Comparison of ENCODE assay signal across 38 cellular contexts in the genomic region with DNA sequence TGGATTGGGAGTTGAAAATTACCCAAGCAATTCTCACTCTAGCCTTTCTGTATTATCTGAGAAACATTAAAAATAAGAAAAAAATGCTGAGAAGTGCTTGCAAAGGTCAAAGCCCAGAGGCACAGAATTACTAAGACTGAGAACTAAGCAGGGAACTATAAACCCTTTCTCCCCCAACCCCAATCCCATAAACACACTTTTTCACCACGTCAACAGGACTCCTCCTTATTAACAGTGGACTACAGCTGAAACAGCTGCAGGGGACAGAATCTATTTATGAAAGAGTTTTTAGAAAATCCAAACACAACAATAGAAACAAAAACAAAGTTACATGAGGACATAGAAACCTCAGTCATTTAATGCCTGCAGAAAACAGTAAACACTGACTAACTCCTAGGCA.
"Had no signal": no experiment of that assay in that cellular context is flagged by ENCODE, and none has a peak within 500 bp of the region (broad histone marks: within the 10 kb centered on the region; RNA-seq: fewer than 3 reads in every experiment).

No MANE protein-coding gene starts in this region.

- H3K27me3 ChIP-seq: cardiac muscle cell, Peyer's patch, SJSA1 had no signal

- H3K36me3 ChIP-seq: cardiac muscle cell, Peyer's patch, SJSA1, WERI-Rb-1 had no signal

- H3K4me1 ChIP-seq: Peyer's patch, SJSA1 had no signal

- H3K4me3 Mint-ChIP-seq: activated CD4-positive, alpha-beta memory T cell treated with anti-CD3 and anti-CD28 coated beads, Interleukin-2, amount 10 ng/mL, durations not matched to agents 7 days and 5 days; activated CD8-positive, alpha-beta memory T cell treated with anti-CD3 and anti-CD28 coated beads, Interleukin-2, amount 10 ng/mL, durations not matched to agents 7 days and 5 days; activated naive CD4-positive, alpha-beta T cell treated with anti-CD3 and anti-CD28 coated beads, Interleukin-2, amount 10 ng/mL, durations not matched to agents 7 days and 5 days; activated naive CD8-positive, alpha-beta T cell; activated naive CD8-positive, alpha-beta T cell treated with anti-CD3 and anti-CD28 coated beads, Interleukin-2, amount 50 U/mL, for 24 hours; central memory CD8-positive, alpha-beta T cell had no signal

- H3K27ac Mint-ChIP-seq: activated CD4-positive, alpha-beta memory T cell treated with anti-CD3 and anti-CD28 coated beads, Interleukin-2, amount 10 ng/mL, durations not matched to agents 7 days and 5 days; activated CD8-positive, alpha-beta memory T cell treated with anti-CD3 and anti-CD28 coated beads, Interleukin-2, amount 10 ng/mL, durations not matched to agents 7 days and 5 days; activated naive CD4-positive, alpha-beta T cell treated with anti-CD3 and anti-CD28 coated beads, Interleukin-2, amount 10 ng/mL, durations not matched to agents 7 days and 5 days; activated naive CD8-positive, alpha-beta T cell; activated naive CD8-positive, alpha-beta T cell treated with anti-CD3 and anti-CD28 coated beads, Interleukin-2, amount 50 U/mL, for 24 hours had no signal

- H3K36me3 Mint-ChIP-seq: activated CD8-positive, alpha-beta memory T cell treated with anti-CD3 and anti-CD28 coated beads, Interleukin-2, amount 10 ng/mL, durations not matched to agents 7 days and 5 days; activated naive CD4-positive, alpha-beta T cell treated with anti-CD3 and anti-CD28 coated beads, Interleukin-2, amount 10 ng/mL, durations not matched to agents 7 days and 5 days; activated naive CD8-positive, alpha-beta T cell had no signal

- H3K27ac ChIP-seq: cardiac muscle cell, Peyer's patch, SJSA1, WERI-Rb-1 had no signal

- H3K4me2 ChIP-seq: SK-N-SH had no signal

- H3K4me3 ChIP-seq: cardiac muscle cell, Peyer's patch, SJSA1 had no signal

- H3K9ac ChIP-seq: SK-N-SH had no signal

- ATAC-seq: activated CD8-positive, alpha-beta memory T cell treated with anti-CD3 and anti-CD28 coated beads, Interleukin-2, amount 10 ng/mL, durations not matched to agents 7 days and 5 days; activated naive CD8-positive, alpha-beta T cell treated with anti-CD3 and anti-CD28 coated beads, Interleukin-2, amount 50 U/mL, for 24 hours had no signal

- H3K27me3 Mint-ChIP-seq: activated CD4-positive, alpha-beta memory T cell treated with anti-CD3 and anti-CD28 coated beads, Interleukin-2, amount 10 ng/mL, durations not matched to agents 7 days and 5 days; activated CD8-positive, alpha-beta memory T cell treated with anti-CD3 and anti-CD28 coated beads, Interleukin-2, amount 10 ng/mL, durations not matched to agents 7 days and 5 days; activated naive CD4-positive, alpha-beta T cell treated with anti-CD3 and anti-CD28 coated beads, Interleukin-2, amount 10 ng/mL, durations not matched to agents 7 days and 5 days; activated naive CD8-positive, alpha-beta T cell; activated naive CD8-positive, alpha-beta T cell treated with anti-CD3 and anti-CD28 coated beads, Interleukin-2, amount 50 U/mL, for 24 hours; central memory CD8-positive, alpha-beta T cell had no signal

- H3K9me3 ChIP-seq: Peyer's patch, SJSA1, SK-N-SH had no signal

- DNase-seq: activated CD4-positive, alpha-beta memory T cell treated with anti-CD3 and anti-CD28 coated beads, Interleukin-2, amount 10 ng/mL, durations not matched to agents 7 days and 5 days; activated CD4-positive, alpha-beta T cell treated with anti-CD3 and anti-CD28 coated beads for 1 hour; activated CD4-positive, alpha-beta T cell treated with anti-CD3 and anti-CD28 coated beads for 48 hours; activated CD4-positive, CD25-positive, alpha-beta regulatory T cell; activated CD8-positive, alpha-beta memory T cell treated with anti-CD3 and anti-CD28 coated beads for 24 hours; activated CD8-positive, alpha-beta memory T cell treated with anti-CD3 and anti-CD28 coated beads, Interleukin-2, amount 10 ng/mL, durations not matched to agents 7 days and 5 days; activated CD8-positive, alpha-beta memory T cell treated with anti-CD3 and anti-CD28 coated beads, Interleukin-2, amount 50 U/mL, for 48 hours; activated effector memory CD4-positive, alpha-beta T cell treated with Interleukin-2 at 50 U/mL for 16 hours; activated naive CD4-positive, alpha-beta T cell treated with anti-CD3 and anti-CD28 coated beads, Interleukin-2, amount 10 ng/mL, durations not matched to agents 7 days and 5 days; activated naive CD8-positive, alpha-beta T cell treated with anti-CD3 and anti-CD28 coated beads, Interleukin-2, amount 50 U/mL, for 24 hours; activated T-cell treated with anti-CD3 and anti-CD28 coated beads, Interleukin-2, amount 50 U/mL, for 48 hours; anterior cingulate cortex; Kasumi-1; KG1; NCI-H1092 treated with DMSO at 0.1 percent for 48 hours; NCI-H1417; NCI-H146; NCI-H187 treated with DMSO at 0.1 percent for 48 hours; NCI-H2081; NCI-H2171 treated with DMSO at 0.1 percent for 48 hours; NCI-H2227 treated with DMSO at 0.1 percent for 48 hours; NCI-H446; NCI-H510A treated with DMSO at 0.1 percent for 48 hours; NCI-H526 treated with DMSO at 0.1 percent for 48 hours; NCI-H82; Peyer's patch; RPMI8226; SHP77 treated with DMSO at 0.1 percent for 48 hours; SK-N-SH; SW 1271; T-helper 1 cell; T-helper 2 cell; T-helper 9 cell; WERI-Rb-1 had no signal

- H3K4me1 Mint-ChIP-seq: activated CD4-positive, alpha-beta memory T cell treated with anti-CD3 and anti-CD28 coated beads, Interleukin-2, amount 10 ng/mL, durations not matched to agents 7 days and 5 days; activated CD8-positive, alpha-beta memory T cell treated with anti-CD3 and anti-CD28 coated beads, Interleukin-2, amount 10 ng/mL, durations not matched to agents 7 days and 5 days; activated naive CD4-positive, alpha-beta T cell treated with anti-CD3 and anti-CD28 coated beads, Interleukin-2, amount 10 ng/mL, durations not matched to agents 7 days and 5 days; activated naive CD8-positive, alpha-beta T cell treated with anti-CD3 and anti-CD28 coated beads, Interleukin-2, amount 50 U/mL, for 24 hours; central memory CD8-positive, alpha-beta T cell had no signal

- H3K9me2 ChIP-seq: SK-N-SH had no signal
